ENCODE assay signal across 9 cellular contexts in genomic region chr12:1529228-1529861, GRCh38.
DNase-seq lines count a peak whose midpoint lies in the region; ATAC-seq, FAIRE-seq and TF ChIP-seq lines count a peak whose summit lies in the region.
"Had no signal": no experiment of that assay in that cellular context is flagged by ENCODE, and none has a peak within 500 bp of the region (broad histone marks: within the 10 kb centered on the region; RNA-seq: fewer than 3 reads in every experiment).

No MANE protein-coding gene starts in this region.

- H3K36me3 ChIP-seq in DOHH2 (ENCODE audit: control insufficient read depth, low read length) (no peaks in the 10 kb centered on the region), OCI-LY1 (ENCODE audit: insufficient read depth, low read length) (no peaks in the 10 kb centered on the region), esophagus squamous epithelium (no peaks in the 10 kb centered on the region)

- H2AFZ ChIP-seq in OCI-LY1 (ENCODE audit: low read length): no peak overlapping the region

- no peak overlapping the region for H3K9ac ChIP-seq in OCI-LY1 (ENCODE audit: low read length)

- intact Hi-C loops in esophagus squamous epithelium (cut with DNase I): no loop called here

- H3K27ac ChIP-seq in DOHH2 (ENCODE audit: low read depth, low read length) (no peak overlapping the region), OCI-LY1 (ENCODE audit: low read depth, low read length, poor library complexity, severe bottlenecking) (no peak overlapping the region), esophagus squamous epithelium (peak overlapping the region in 1 of 4 donors; percentile 73)

- peaks cover 66% of the 10 kb centered on the region for H3K27me3 ChIP-seq in DOHH2 (ENCODE audit: control insufficient read depth, low read length)
- H3K27me3 ChIP-seq in OCI-LY1 (ENCODE audit: insufficient read depth, low read length): peaks cover 20% of the 10 kb centered on the region
- H3K27me3 ChIP-seq in esophagus squamous epithelium: peaks cover 0 to 49% (median 5%) of the 10 kb centered on the region in 4 donors

- H3K79me2 ChIP-seq in DOHH2 (ENCODE audit: control insufficient read depth, low read length) (no peaks in the 10 kb centered on the region), OCI-LY1 (ENCODE audit: insufficient read depth, low read length) (no peaks in the 10 kb centered on the region)

- peak overlapping the region; percentile 45 for H3K4me2 ChIP-seq in DOHH2 (ENCODE audit: low read length)
- H3K4me2 ChIP-seq in OCI-LY1 (ENCODE audit: low read length): peak overlapping the region; percentile 56

- H3K27me3 Mint-ChIP-seq in progenitor cell of endocrine pancreas: peaks cover 71% of the 10 kb centered on the region

- H3K4me1 ChIP-seq in DOHH2 (ENCODE audit: control insufficient read depth, low read length) (peaks cover 41% of the 10 kb centered on the region), OCI-LY1 (ENCODE audit: insufficient read depth, low read length, severe bottlenecking) (peaks cover 49% of the 10 kb centered on the region), esophagus squamous epithelium (peaks cover 13 to 41% (median 23%) of the 10 kb centered on the region in 3 donors)

- H3K9me3 Mint-ChIP-seq in progenitor cell of endocrine pancreas (ENCODE audit: low read depth): no peaks in the 10 kb centered on the region

- H3K4me3 ChIP-seq in DOHH2 (ENCODE audit: low read length) (peak overlapping the region; percentile 31; the same call in 1 of the 2 replicates), OCI-LY1 (ENCODE audit: low read depth, low read length, poor library complexity, severe bottlenecking) (peak overlapping the region; percentile 45), esophagus squamous epithelium (peak overlapping the region; percentile 54 to 81 (median 68))

- H3K9me3 ChIP-seq in DOHH2 (ENCODE audit: control insufficient read depth, insufficient read depth, low read length) (no peaks in the 10 kb centered on the region), OCI-LY1 (ENCODE audit: low read length) (no peaks in the 10 kb centered on the region), esophagus squamous epithelium (no peaks in the 10 kb centered on the region)

- H3F3A ChIP-seq in DOHH2 (ENCODE audit: control insufficient read depth, insufficient read depth) (peaks cover 6% of the 10 kb centered on the region), OCI-LY1 (ENCODE audit: insufficient read depth, low read length) (no peaks in the 10 kb centered on the region)

- TF ChIP-seq CTCF in DOHH2 (IDR thresholded peaks at IDR 0.05; ENCODE audit: low read depth, low read length, poor library complexity, severe bottlenecking) (no peak), OCI-LY1 (IDR thresholded peaks at IDR 0.05; ENCODE audit: low read length) (no peak), esophagus squamous epithelium (IDR thresholded peaks at IDR 0.05) (no peak), progenitor cell of endocrine pancreas (IDR thresholded peaks at IDR 0.05; ENCODE audit: unreplicated experiment) (no peak)

- peak overlapping the region; percentile 92 for H3K27ac Mint-ChIP-seq in progenitor cell of endocrine pancreas

- no peak for TF ChIP-seq POLR2A in esophagus squamous epithelium (IDR thresholded peaks at IDR 0.05)

- peak overlapping the region; percentile 89 for H3K4me3 Mint-ChIP-seq in progenitor cell of endocrine pancreas (ENCODE audit: low read depth)

- 54 to 68% methylated on average over 11 of the region's 11 CpGs for whole genome bisulfite sequencing in esophagus squamous epithelium, 2 donors

- no peak for ATAC-seq in HG03457 (IDR thresholded peaks at IDR 0.05; ENCODE audit: unreplicated experiment)
- ATAC-seq in HG02588 (IDR thresholded peaks at IDR 0.05; ENCODE audit: unreplicated experiment): no peak
- no peak for ATAC-seq in GM21723 (IDR thresholded peaks at IDR 0.05; ENCODE audit: unreplicated experiment)

- no peaks in the 10 kb centered on the region for H3K36me3 Mint-ChIP-seq in progenitor cell of endocrine pancreas (ENCODE audit: insufficient read depth)

- no peaks in the 10 kb centered on the region for H3K9me2 ChIP-seq in DOHH2 (replicated peaks; ENCODE audit: control insufficient read depth, low read length)
- no peaks in the 10 kb centered on the region for H3K9me2 ChIP-seq in OCI-LY1 (ENCODE audit: low read depth, low read length)

- DNase-seq in esophagus squamous epithelium (lab: John Stamatoyannopoulos, UW) (no peak), progenitor cell of endocrine pancreas (ENCODE audit: low spot score, unreplicated experiment) (no peak), frontal cortex (ENCODE audit: low spot score in 2 of 2) (no peak)

- peaks cover 16% of the 10 kb centered on the region for H3K4me1 Mint-ChIP-seq in progenitor cell of endocrine pancreas (ENCODE audit: low read depth)

- no peak for FAIRE-seq in frontal cortex (lab: Jason Lieb, UNC)
- FAIRE-seq: RCC 7860 had no signal

- H4K20me1 ChIP-seq in DOHH2 (ENCODE audit: control insufficient read depth, insufficient read depth, low read depth, low read length) (no peaks in the 10 kb centered on the region; the same call in 1 of the 2 replicates), OCI-LY1 (ENCODE audit: insufficient read depth, low read length) (no peaks in the 10 kb centered on the region)
